10 cellular contexts compared by ENCODE assay signal in the genomic region with DNA sequence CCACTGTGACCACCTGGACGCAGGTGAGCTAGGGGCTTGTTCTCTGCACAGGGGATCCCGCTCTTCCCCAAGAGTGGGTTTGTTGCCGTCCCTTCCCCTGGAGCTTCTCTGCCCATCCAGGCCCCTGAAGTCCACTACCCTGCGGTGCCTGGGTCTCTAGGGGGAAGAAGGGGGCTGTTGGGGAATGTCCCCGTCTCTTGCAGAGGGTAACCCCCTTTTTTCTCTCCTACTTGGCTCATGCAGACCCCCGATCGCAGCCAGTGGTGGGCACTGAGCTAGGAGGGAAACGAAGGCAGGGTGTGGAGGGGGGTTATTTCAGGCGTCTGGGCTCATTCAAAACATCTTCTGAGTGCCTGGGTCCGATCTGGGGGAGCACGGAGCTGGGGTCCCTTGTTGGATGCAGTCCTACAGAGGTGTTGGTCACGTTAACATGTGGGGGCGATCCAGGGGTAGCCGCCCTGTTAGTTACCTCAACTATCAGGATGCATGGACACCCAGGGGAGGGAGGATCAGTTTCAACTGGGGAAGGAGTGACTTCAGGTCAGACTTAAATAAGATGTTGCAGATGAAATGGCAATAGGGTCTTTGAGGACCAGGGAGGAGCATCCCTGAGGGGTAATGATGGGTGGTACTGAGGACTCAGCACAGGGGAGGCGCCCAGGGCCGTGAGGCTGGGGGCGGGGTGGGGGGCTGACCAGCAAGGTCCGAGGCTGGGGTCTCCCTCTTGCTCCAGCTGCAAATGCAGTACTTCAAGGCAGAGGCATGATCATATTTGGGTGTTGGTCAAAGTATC. TPM values are rescaled to one million over a fixed set of nuclear protein-coding genes. Genes with fewer than 3 reads are reported as not detected.
A peak's percentile ranks its signal among the peaks of the same experiment; 100 is the strongest.
DNase-seq lines count a peak whose midpoint lies in the region; ATAC-seq, FAIRE-seq and TF ChIP-seq lines count a peak whose summit lies in the region.
"Not testable (repeated sequence)": the region's sequence is repeated elsewhere in the genome, so short reads cannot be mapped to it uniquely, and the experiment has no call there.
"Had no signal": no experiment of that assay in that cellular context is flagged by ENCODE, and none has a peak within 500 bp of the region (broad histone marks: within the 10 kb centered on the region; RNA-seq: fewer than 3 reads in every experiment).

No MANE protein-coding gene starts in this region.

- 70% methylated on average over 13 of the region's 18 CpGs; no CpG with 5 or more reads in 1 of the 2 experiments for WGBS in H1 (ENCODE audit: extremely low coverage in 1 of 2, insufficient coverage in 1 of 2, insufficient read length in 1 of 2, insufficient replicate concordance in 2 of 2, low coverage in 1 of 2, low lambda C conversion rate in 2 of 2, missing lambda C conversion rate in 1 of 2), 2 experiments

- H2BK12ac ChIP-seq in H1 (ENCODE audit: low read depth, low read length): not testable (repeated sequence)

- H3K4me1 Mint-ChIP-seq in activated naive CD8-positive, alpha-beta T cell (ENCODE audit: low read depth): peaks cover 32% of the 10 kb centered on the region

- TF ChIP-seq CTCF in C4-2B (conservative IDR thresholded peaks at IDR 0.05); HL-60 (IDR thresholded peaks at IDR 0.05; ENCODE audit: insufficient read depth, low read length); H1 (IDR thresholded peaks at IDR 0.05; ENCODE audit: control extremely low read depth in 1 of 3, insufficient read depth in 1 of 3, low read depth in 1 of 3, low read length in 3 of 3): not testable (repeated sequence)

- not testable (repeated sequence) for TF ChIP-seq RAD21 in H1 (IDR thresholded peaks at IDR 0.05 in 1 of 2, conservative IDR thresholded peaks at IDR 0.05 in 1 of 2; ENCODE audit: low read depth in 2 of 2, low read length in 2 of 2)

- POLR2A ChIA-PET in H1 (lab: Charles Lee; ENCODE audit: partially characterized antibody): interaction anchor here (0.6 to 1.5 kb wide), 3 partner anchors 8 to 646 kb away, joined by 3 to 4 read pairs (median 3); a partner anchor contains a TSS

- H3K23ac ChIP-seq in H1 (ENCODE audit: insufficient read length): not testable (repeated sequence)

- ATAC-seq in SK-N-SH treated with all-trans-retinoic acid at 6 μM for 48 hours: peak; percentile 29

- H3K36me3 ChIP-seq in H1 (ENCODE audit: control insufficient read depth in 2 of 4, insufficient read depth in 4 of 4, low read length in 3 of 4); iPS-20b (ENCODE audit: insufficient read depth, low read depth, low read length); neuron (ENCODE audit: insufficient read depth, low read length); subcutaneous abdominal adipose tissue (ENCODE audit: control insufficient read depth in 5 of 5, insufficient read depth in 5 of 5, low read length in 5 of 5): not testable (repeated sequence)

- H3K4ac ChIP-seq in H1 (replicated peaks; ENCODE audit: insufficient read length, low read depth, low read length): not testable (repeated sequence)

- not testable (repeated sequence) for H2BK5ac ChIP-seq in H1 (ENCODE audit: low read depth, low read length)

- H4K20me1 ChIP-seq in H1 (replicated peaks in 1 of 2; ENCODE audit: control insufficient read depth in 1 of 2, insufficient read depth in 2 of 2, low read length in 2 of 2): not testable (repeated sequence)

- not testable (repeated sequence) for H3K4me1 ChIP-seq in H1 (replicated peaks in 1 of 4; ENCODE audit: control insufficient read depth in 3 of 4, insufficient read depth in 4 of 4, low read length in 3 of 4); iPS-20b (ENCODE audit: insufficient read depth, low read length); neuron (ENCODE audit: insufficient read depth, low read length)
- H3K4me1 ChIP-seq in subcutaneous abdominal adipose tissue (ENCODE audit: control insufficient read depth in 5 of 5, insufficient read depth in 5 of 5, low read length in 5 of 5): peaks cover 0 to 19% (median 12%) of the 10 kb centered on the region in 5 donors

- H2AFZ ChIP-seq in H1 (ENCODE audit: low read length) (peak overlapping the region; percentile 93; the same call in 1 of the 2 replicates), neuron (ENCODE audit: low read depth, low read length) (peak overlapping the region; percentile 93)

- H3K36me3 Mint-ChIP-seq in activated naive CD8-positive, alpha-beta T cell: not testable (repeated sequence)

- H3K9me3 Mint-ChIP-seq in activated naive CD8-positive, alpha-beta T cell (ENCODE audit: low read depth): not testable (repeated sequence)

- not testable (repeated sequence) for H2BK20ac ChIP-seq in H1 (ENCODE audit: low read length)

- H4K91ac ChIP-seq in H1 (replicated peaks; ENCODE audit: insufficient read length, low read length): not testable (repeated sequence)

- not testable (repeated sequence) for FAIRE-seq in H1 (lab: Jason Lieb, UNC)

- not testable (repeated sequence) for H3K18ac ChIP-seq in H1 (ENCODE audit: extremely low read depth, low read length)

- CTCF ChIA-PET in H1 (lab: Charles Lee; ENCODE audit: partially characterized antibody): interaction anchor here (0.6 to 1.3 kb wide), 4 partner anchors 50 to 431 kb away, joined by 3 to 4 read pairs (median 3); no protein-coding TSS in a partner anchor

- H4K5ac ChIP-seq in H1 (ENCODE audit: insufficient read length, low read depth, low read length): not testable (repeated sequence)

- H3K27me3 ChIP-seq in HL-60 (ENCODE audit: insufficient read depth, poor library complexity, severe bottlenecking); H1 (replicated peaks in 1 of 4; ENCODE audit: control insufficient read depth in 3 of 4, extremely low read depth in 1 of 4, insufficient read depth in 3 of 4, low read length in 3 of 4); iPS-20b (ENCODE audit: insufficient read depth, low read length); neuron (ENCODE audit: insufficient read depth, low read length); subcutaneous abdominal adipose tissue (ENCODE audit: control insufficient read depth in 5 of 5, insufficient read depth in 4 of 5, low read length in 5 of 5): not testable (repeated sequence)

- H3K79me2 ChIP-seq in H1 (ENCODE audit: control insufficient read depth in 1 of 2, insufficient read depth in 2 of 2, low read length in 2 of 2): not testable (repeated sequence)

- not testable (repeated sequence) for DNase-seq in HL-60 (ENCODE audit: low read depth in 1 of 2, low spot score in 1 of 2); H1 (ENCODE audit: low read depth in 1 of 2, low spot score in 2 of 2)

- TF ChIP-seq EP300 in H1 (IDR thresholded peaks at IDR 0.05; ENCODE audit: borderline replicate concordance in 1 of 2, low read depth in 2 of 2, low read length in 2 of 2): not testable (repeated sequence)

- not testable (repeated sequence) for TF ChIP-seq POLR2A in H1 (IDR thresholded peaks at IDR 0.05; ENCODE audit: control extremely low read depth in 1 of 2, low read depth in 2 of 2, low read length in 2 of 2)

- H2BK15ac ChIP-seq in H1 (ENCODE audit: low read length): not testable (repeated sequence)

- peak overlapping the region; percentile 46; the same call in 1 of the 2 replicates for H4K8ac ChIP-seq in H1 (ENCODE audit: extremely low read depth, insufficient read depth, low read length)

- not testable (repeated sequence) for H3K9me3 ChIP-seq in H1 (ENCODE audit: insufficient read depth in 2 of 2, low read depth in 1 of 2, low read length in 1 of 2); iPS-20b (ENCODE audit: insufficient read depth, low read depth, low read length); neuron (ENCODE audit: low read length); subcutaneous abdominal adipose tissue (ENCODE audit: control insufficient read depth in 5 of 5, low read length in 5 of 5)

- not testable (repeated sequence) for H3K14ac ChIP-seq in H1 (ENCODE audit: insufficient read length)

- H3K4me2 ChIP-seq in H1 (ENCODE audit: insufficient read depth in 1 of 2, low read depth in 2 of 2, low read length in 2 of 2): peak overlapping the region; percentile 62 to 91

- not testable (repeated sequence) for H2AK5ac ChIP-seq in H1 (ENCODE audit: low read depth, low read length)

- H3K4me3 ChIP-seq in HL-60 (replicated peaks; ENCODE audit: insufficient read depth, low read length) (peak overlapping the region; percentile 87), H1 (ENCODE audit: extremely low read depth in 1 of 4, insufficient read depth in 2 of 4, low read depth in 3 of 4, low read length in 4 of 4) (peak overlapping the region; percentile 40 to 81 (median 72)), iPS-20b (ENCODE audit: low read length) (peak overlapping the region; percentile 80), neuron (ENCODE audit: low read length) (peak overlapping the region; percentile 63), subcutaneous abdominal adipose tissue (ENCODE audit: low read depth in 1 of 5, low read length in 5 of 5) (peak overlapping the region; percentile 78 to 92 (median 83))

- not testable (repeated sequence) for H2BK120ac ChIP-seq in H1 (replicated peaks; ENCODE audit: low read depth, low read length)

- not testable (repeated sequence) for H3K9ac ChIP-seq in H1 (replicated peaks in 1 of 4; ENCODE audit: extremely low read depth in 1 of 4, low read depth in 3 of 4, low read length in 3 of 4)
- peak overlapping the region; percentile 53; the same call in 1 of the 2 replicates for H3K9ac ChIP-seq in iPS-20b (ENCODE audit: low read depth, low read length)
- H3K9ac ChIP-seq in subcutaneous abdominal adipose tissue (ENCODE audit: low read length in 5 of 5): peak overlapping the region in 4 of 5 donors; percentile 46 to 86 (median 63)

- H3K4me3 Mint-ChIP-seq in activated naive CD8-positive, alpha-beta T cell: peak overlapping the region; percentile 86

- H3K56ac ChIP-seq in H1 (replicated peaks; ENCODE audit: insufficient read length, low read depth, low read length): not testable (repeated sequence)

- H3K27ac Mint-ChIP-seq in activated naive CD8-positive, alpha-beta T cell: peak overlapping the region; percentile 92

- H3K27me3 Mint-ChIP-seq in activated naive CD8-positive, alpha-beta T cell: not testable (repeated sequence)

- not testable (repeated sequence) for H3K23me2 ChIP-seq in H1 (ENCODE audit: low read depth, low read length)

- H3K27ac ChIP-seq in C4-2B (peak overlapping the region; percentile 61), HL-60 (replicated peaks) (peak overlapping the region; percentile 80)
- H3K27ac ChIP-seq in H1 (ENCODE audit: low read depth, low read length); iPS-20b (ENCODE audit: low read length); subcutaneous abdominal adipose tissue (ENCODE audit: low read depth, low read length): not testable (repeated sequence)

- not testable (repeated sequence) for H3K79me1 ChIP-seq in H1 (ENCODE audit: low read depth, low read length)

RNA-seq across cellular contexts. Expression of a gene that starts 42.2 kb away (rescaled TPM):
- 29.6 and 31.4 TPM in 2 replicates for total RNA-seq in H1 (2021; fragmentation: NEBNext Ultra II Directional; extraction: Animal tissue kit (Norgen Biotek cat#: 25700))
- polyA plus RNA-seq in H1 (2011; rRNA removed): 10.8 and 11.8 TPM in 2 replicates
- polyA plus RNA-seq in H1 (2011; cell fraction: cytosol; rRNA removed): 15.5 TPM
- polyA plus RNA-seq in H1 (2011; cell fraction: nucleus; rRNA removed): 18.1 TPM
- polyA plus RNA-seq in H1 (2012, experiment 1 of 2): 16.0 to 18.0 TPM (median 16.4 TPM) in 4 replicates
- 7.4 TPM for polyA plus RNA-seq in H1 (2012, experiment 2 of 2)
- polyA plus RNA-seq in H1 (2013, experiment 1 of 2): 16.1 TPM
- 15.9 TPM for polyA plus RNA-seq in H1 (2013, experiment 2 of 2)
- 26.6 and 33.7 TPM in 2 replicates for polyA minus RNA-seq in H1 (2011; rRNA and poly(A)+ RNA removed)
- 22.0 TPM for polyA minus RNA-seq in H1 (2011; cell fraction: cytosol; rRNA and poly(A)+ RNA removed)
- polyA minus RNA-seq in H1 (2011; cell fraction: nucleus; rRNA and poly(A)+ RNA removed): 40.5 TPM

RNA-seq across cellular contexts. Expression of a gene that starts 56.9 kb away (rescaled TPM):
- not detected in 2 replicates for total RNA-seq in H1 (2021; fragmentation: NEBNext Ultra II Directional; extraction: Animal tissue kit (Norgen Biotek cat#: 25700))
- polyA plus RNA-seq in H1 (2011; rRNA removed): not detected in 2 replicates
- not detected for polyA plus RNA-seq in H1 (2011; cell fraction: cytosol; rRNA removed)
- not detected for polyA plus RNA-seq in H1 (2011; cell fraction: nucleus; rRNA removed)
- polyA plus RNA-seq in H1 (2012, experiment 1 of 2): not detected in 4 replicates
- polyA plus RNA-seq in H1 (2012, experiment 2 of 2): not detected
- 0.14 TPM for polyA plus RNA-seq in H1 (2013, experiment 1 of 2)
- 0.07 TPM for polyA plus RNA-seq in H1 (2013, experiment 2 of 2)
- not detected in 2 replicates for polyA minus RNA-seq in H1 (2011; rRNA and poly(A)+ RNA removed)
- not detected for polyA minus RNA-seq in H1 (2011; cell fraction: cytosol; rRNA and poly(A)+ RNA removed)
- polyA minus RNA-seq in H1 (2011; cell fraction: nucleus; rRNA and poly(A)+ RNA removed): not detected
- total RNA-seq: pulmonary artery endothelial cell, Right ventricle myocardium inferior had no signal
